ENCODE assay signal across 10 cellular contexts in the genomic region with DNA sequence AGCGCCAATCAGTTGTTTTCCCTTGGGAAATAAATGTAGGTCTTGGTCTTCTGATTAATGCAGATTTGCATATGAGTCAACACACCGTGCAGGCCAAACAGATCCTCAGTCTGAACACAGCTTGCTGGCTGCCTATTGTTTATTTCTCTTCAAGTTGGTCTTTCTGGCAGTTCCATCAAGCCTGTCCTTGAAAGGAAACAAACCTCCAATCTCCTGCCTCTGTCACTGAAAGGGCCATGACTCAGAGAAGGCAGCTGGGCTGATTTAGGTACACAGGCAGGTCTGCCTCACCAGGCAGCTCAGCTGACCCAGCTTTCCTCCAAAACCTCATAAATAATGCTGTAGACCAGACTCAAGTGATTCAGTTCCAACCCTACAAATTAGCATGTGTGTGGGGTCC.
A peak's percentile ranks its signal among the peaks of the same experiment; 100 is the strongest.
DNase-seq lines count a peak whose midpoint lies in the region; ATAC-seq and TF ChIP-seq lines count a peak whose summit lies in the region.
"Had no signal": no experiment of that assay in that cellular context is flagged by ENCODE, and none has a peak within 500 bp of the region (broad histone marks: within the 10 kb centered on the region; RNA-seq: fewer than 3 reads in every experiment).

No MANE protein-coding gene starts in this region.

- H3K9me3 ChIP-seq in SJCRH30 (replicated peaks) (no peaks in the 10 kb centered on the region), colonic mucosa (no peaks in the 10 kb centered on the region)

- no peak for TF ChIP-seq CTCF in colonic mucosa (IDR thresholded peaks at IDR 0.05)

- H3K36me3 ChIP-seq in SJCRH30 (peaks cover 33% of the 10 kb centered on the region), colonic mucosa (no peaks in the 10 kb centered on the region)

- H3K4me1 ChIP-seq in SJCRH30 (peaks cover 30% of the 10 kb centered on the region), colonic mucosa (no peaks in the 10 kb centered on the region)

- ATAC-seq in HG02938 (IDR thresholded peaks at IDR 0.05; ENCODE audit: unreplicated experiment), result no peak
- ATAC-seq: GM12878 had no signal

- no peaks in the 10 kb centered on the region for H3K27me3 ChIP-seq in SJCRH30
- H3K27me3 ChIP-seq in colonic mucosa, result no peaks in the 10 kb centered on the region

- H3K9ac ChIP-seq in colonic mucosa (ENCODE audit: low read depth in 2 of 2, low read length in 2 of 2), result no peak overlapping the region

- H3K4me3 ChIP-seq in SJCRH30, result no peak overlapping the region
- H3K4me3 ChIP-seq in colonic mucosa, result no peak overlapping the region
- H3K4me3 ChIP-seq: GM12878 had no signal

- intact Hi-C loops in colonic mucosa (cut with DNase I), result no loop called here

- DNase-seq in AG08396 (ENCODE audit: low spot score), result peak; percentile 63
- peak; percentile 99 for DNase-seq in H4 (ENCODE audit: low spot score)
- DNase-seq in SJCRH30, result peak; percentile 78 to 86
- DNase-seq in hepatic stellate cell (ENCODE audit: low spot score), result peak; percentile 29
- no peak for DNase-seq in colonic mucosa
- no peak for DNase-seq in HuH-7.5 (ENCODE audit: low spot score)
- no peak for DNase-seq in D341Med (ENCODE audit: low spot score)
- DNase-seq: stimulated activated CD4-positive, alpha-beta T cell treated with anti-CD3 and anti-CD28 coated beads, Interleukin-4, amount 100 ng/mL, for 1 hour had no signal

- H3K27ac ChIP-seq in SJCRH30, result peak overlapping the region; percentile 67
- no peak overlapping the region for H3K27ac ChIP-seq in colonic mucosa

Comparison
In these comparisons a context has a peak if more than half of its experiments do, and no peak if none do; other contexts are left out.
1. DNase-seq: peak in AG08396 (single experiment), H4 (single experiment), SJCRH30 (2 of 2) and hepatic stellate cell (single experiment); none in colonic mucosa (single experiment), HuH-7.5 (single experiment) and D341Med (single experiment).